In the genomic region with DNA sequence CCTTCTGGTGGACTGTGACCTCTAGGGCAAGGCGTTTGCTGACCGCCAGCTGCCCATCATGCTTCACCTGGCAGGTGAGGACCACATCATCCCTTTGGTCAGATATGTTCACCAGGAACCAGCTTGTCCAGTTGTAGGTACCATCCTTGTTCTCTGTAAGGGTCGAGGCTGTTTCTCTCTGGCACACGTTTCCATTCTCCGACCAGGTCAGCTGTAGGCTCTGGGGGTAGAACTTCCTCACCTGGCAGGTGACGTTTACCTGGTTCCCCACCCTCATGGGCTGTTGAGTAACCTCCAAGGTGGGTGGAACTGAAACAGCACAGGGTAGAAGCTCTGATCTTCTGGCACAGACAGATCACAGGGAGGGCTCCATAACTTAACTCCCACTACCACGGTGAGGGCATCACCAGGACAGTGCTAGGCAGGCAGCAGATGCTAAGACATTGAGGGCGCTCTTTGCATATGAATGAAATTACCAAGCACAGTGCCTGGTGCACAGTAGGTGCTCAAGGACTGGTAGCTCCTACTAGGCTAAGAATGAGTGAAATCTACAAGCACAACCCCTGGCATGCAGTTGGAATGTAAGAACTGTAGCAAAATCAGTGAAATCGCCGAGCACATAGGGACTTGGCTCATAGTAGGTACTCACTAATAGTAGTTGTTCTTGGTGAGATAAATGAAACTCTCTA, we compare ENCODE assay signal across 27 cellular contexts. TPM values are rescaled to one million over a fixed set of nuclear protein-coding genes. Genes with fewer than 3 reads are reported as not detected.
"Had no signal": no experiment of that assay in that cellular context is flagged by ENCODE, and none has a peak within 500 bp of the region (broad histone marks: within the 10 kb centered on the region; RNA-seq: fewer than 3 reads in every experiment).

No MANE protein-coding gene starts in this region.

- H3K4me3 ChIP-seq: colonic mucosa, heart left ventricle, sigmoid colon, skin epidermis, thoracic aorta, transverse colon had no signal

- H3K27me3 Mint-ChIP-seq: stimulated activated naive CD8-positive, alpha-beta T cell treated with anti-CD3 and anti-CD28 coated beads, Interleukin-15, amount 100 ng/mL, for 72 hours had no signal

- ATAC-seq: heart left ventricle; stimulated activated naive B cell treated with anti-CD40 and anti-IgM and Interleukin-4, amounts not matched to agents 10 μg/mL and 1 μg/mL and 100 μg/mL, for 72 hours; stimulated activated naive CD8-positive, alpha-beta T cell treated with anti-CD3 and anti-CD28 coated beads, Interleukin-15, amount 100 ng/mL, for 72 hours had no signal

- H3K27me3 ChIP-seq: colonic mucosa, neutrophil, sigmoid colon, transverse colon had no signal

- H3K27ac Mint-ChIP-seq: endodermal cell; naive B cell; stimulated activated naive B cell treated with anti-CD40 and anti-IgM and Interleukin-4, amounts not matched to agents 10 μg/mL and 1 μg/mL and 100 μg/mL, for 72 hours had no signal

- DNase-seq: colonic mucosa; effector CD4-positive, alpha-beta T cell; endodermal cell; erythroblast; heart left ventricle; hippocampal formation; kidney glomerular epithelial cell; mesendoderm; naive B cell; sigmoid colon; stimulated activated CD4-positive, alpha-beta T cell treated with anti-CD3 and anti-CD28 coated beads, Interleukin-2, amount 100 ng/mL, for 24 hours; stimulated activated CD4-positive, alpha-beta T cell treated with anti-CD3 and anti-CD28 coated beads, Interleukin-4, amount 100 ng/mL, for 4 hours; stimulated activated naive B cell treated with anti-CD40 and anti-IgM and Interleukin-4, amounts not matched to agents 10 μg/mL and 1 μg/mL and 100 μg/mL, for 72 hours; stimulated activated naive CD8-positive, alpha-beta T cell treated with anti-CD3 and anti-CD28 coated beads, Interleukin-15, amount 100 ng/mL, for 72 hours; substantia nigra; transverse colon had no signal

- H3K27ac ChIP-seq: colonic mucosa, heart left ventricle, neutrophil, sigmoid colon, skin epidermis, thoracic aorta, transverse colon had no signal

- H3K36me3 ChIP-seq: colonic mucosa, heart left ventricle, neutrophil, sigmoid colon, thoracic aorta, transverse colon had no signal

- H3K4me3 Mint-ChIP-seq: endodermal cell; naive B cell; stimulated activated naive B cell treated with anti-CD40 and anti-IgM and Interleukin-4, amounts not matched to agents 10 μg/mL and 1 μg/mL and 100 μg/mL, for 72 hours had no signal

- H3K4me1 ChIP-seq: colonic mucosa, heart left ventricle, sigmoid colon, transverse colon had no signal

RNA-seq across cellular contexts. Expression of a gene that starts 22.1 kb away (rescaled TPM):
- total RNA-seq: dermis microvascular lymphatic vessel endothelial cell, endodermal cell, endothelial cell of umbilical vein, frontal cortex, glomerular endothelial cell, lung microvascular endothelial cell, osteoblast, pulmonary artery endothelial cell had no signal
- polyA plus RNA-seq: endothelial cell of umbilical vein, heart left ventricle, neural cell had no signal
